ENCODE assay signal across 1 cellular context in the genomic region with DNA sequence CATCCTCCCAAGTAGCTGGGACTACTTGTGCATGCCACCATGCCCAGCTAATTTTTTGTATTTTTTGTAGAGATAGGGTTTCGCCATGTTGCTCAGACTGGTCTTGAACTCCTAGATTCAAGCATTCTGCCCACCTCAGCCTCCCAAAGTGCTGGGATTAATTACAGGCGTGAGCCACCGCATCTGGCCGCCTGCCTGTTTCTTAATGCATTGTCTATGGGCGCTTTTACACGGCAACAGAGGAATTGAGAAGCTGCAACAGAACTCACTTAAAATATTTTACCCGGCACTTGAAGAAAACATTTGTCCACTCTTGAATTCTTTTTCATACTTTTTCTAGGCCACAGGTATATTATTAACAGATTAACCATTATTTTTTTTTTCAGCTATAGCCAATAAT.
TF ChIP-seq lines count a peak whose summit lies in the region.

No MANE protein-coding gene starts in this region.

TF ChIP-seq in HCT116, 20 proteins besides CTCF, POLR2A, EP300 and RAD21 (continued from another document):
- TF ChIP-seq, protein P1, sequence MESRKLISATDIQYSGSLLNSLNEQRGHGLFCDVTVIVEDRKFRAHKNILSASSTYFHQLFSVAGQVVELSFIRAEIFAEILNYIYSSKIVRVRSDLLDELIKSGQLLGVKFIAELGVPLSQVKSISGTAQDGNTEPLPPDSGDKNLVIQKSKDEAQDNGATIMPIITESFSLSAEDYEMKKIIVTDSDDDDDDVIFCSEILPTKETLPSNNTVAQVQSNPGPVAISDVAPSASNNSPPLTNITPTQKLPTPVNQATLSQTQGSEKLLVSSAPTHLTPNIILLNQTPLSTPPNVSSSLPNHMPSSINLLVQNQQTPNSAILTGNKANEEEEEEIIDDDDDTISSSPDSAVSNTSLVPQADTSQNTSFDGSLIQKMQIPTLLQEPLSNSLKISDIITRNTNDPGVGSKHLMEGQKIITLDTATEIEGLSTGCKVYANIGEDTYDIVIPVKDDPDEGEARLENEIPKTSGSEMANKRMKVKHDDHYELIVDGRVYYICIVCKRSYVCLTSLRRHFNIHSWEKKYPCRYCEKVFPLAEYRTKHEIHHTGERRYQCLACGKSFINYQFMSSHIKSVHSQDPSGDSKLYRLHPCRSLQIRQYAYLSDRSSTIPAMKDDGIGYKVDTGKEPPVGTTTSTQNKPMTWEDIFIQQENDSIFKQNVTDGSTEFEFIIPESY (IDR thresholded peaks at IDR 0.05; ENCODE audit: extremely low read depth, insufficient replicate concordance, low read length): no peak
- TF ChIP-seq EZH2phosphoT487 (IDR thresholded peaks at IDR 0.05; ENCODE audit: borderline replicate concordance) (no peak), FOSL1 (IDR thresholded peaks at IDR 0.05; ENCODE audit: low read depth) (no peak), CEBPB (IDR thresholded peaks at IDR 0.05; ENCODE audit: low read depth) (no peak), SIN3A (IDR thresholded peaks at IDR 0.05; ENCODE audit: low read depth) (no peak), ZFX (IDR thresholded peaks at IDR 0.05) (no peak), SRF (IDR thresholded peaks at IDR 0.05; ENCODE audit: low read depth) (no peak), EZH2 (IDR thresholded peaks at IDR 0.05) (no peak), CBX3 (IDR thresholded peaks at IDR 0.05; ENCODE audit: low read depth) (no peak), ZNF274 (IDR thresholded peaks at IDR 0.05; ENCODE audit: low read depth, low read length) (no peak), YY1 (IDR thresholded peaks at IDR 0.05; ENCODE audit: extremely low read depth, insufficient replicate concordance, low read depth, low read length) (no peak), JUND (IDR thresholded peaks at IDR 0.05) (no peak), SP1 (IDR thresholded peaks at IDR 0.05; ENCODE audit: low read depth) (no peak), ELF1 (IDR thresholded peaks at IDR 0.05; ENCODE audit: borderline replicate concordance, low read depth) (no peak)
- TF ChIP-seq, protein P2, sequence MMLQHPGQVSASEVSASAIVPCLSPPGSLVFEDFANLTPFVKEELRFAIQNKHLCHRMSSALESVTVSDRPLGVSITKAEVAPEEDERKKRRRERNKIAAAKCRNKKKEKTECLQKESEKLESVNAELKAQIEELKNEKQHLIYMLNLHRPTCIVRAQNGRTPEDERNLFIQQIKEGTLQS (IDR thresholded peaks at IDR 0.05): no peak
